Comparison of ENCODE assay signal across 8 cellular contexts in genomic region chr16:17578921-17579876, GRCh38.
A peak's percentile ranks its signal among the peaks of the same experiment; 100 is the strongest.
DNase-seq lines count a peak whose midpoint lies in the region; ATAC-seq and TF ChIP-seq lines count a peak whose summit lies in the region.

No MANE protein-coding gene starts in this region.

- TF ChIP-seq CTCF in A673 (conservative IDR thresholded peaks at IDR 0.05; ENCODE audit: low read depth, low read length) (peak; percentile 79), GM13976 (IDR thresholded peaks at IDR 0.05; ENCODE audit: borderline replicate concordance, control extremely low read depth, extremely low read depth, insufficient read depth, missing control alignments) (peak; percentile 91)

- H3K27me3 Mint-ChIP-seq in memory B cell, result peaks cover 1% of the 10 kb centered on the region

- no peak overlapping the region for H3K4me3 ChIP-seq in A673 (ENCODE audit: low read depth, low read length, poor library complexity, severe bottlenecking)

- intact Hi-C loops in A673 (cut with micrococcal nuclease; ENCODE audit: unreplicated experiment), result no loop called here

- H3K9me3 ChIP-seq in A673 (ENCODE audit: low read depth, low read length, poor library complexity, severe bottlenecking), result no peaks in the 10 kb centered on the region

- CTCF ChIA-PET in A673 (lab: Charles Lee), result interaction anchor here (0.5 to 0.9 kb wide), 5 partner anchors 18 to 983 kb away, joined by 3 to 5 read pairs (median 3); no protein-coding TSS in a partner anchor

- H3K9me3 Mint-ChIP-seq in memory B cell, result peaks cover 6% of the 10 kb centered on the region

- POLR2A ChIA-PET in A673 (lab: Charles Lee; ENCODE audit: low non-redundant PET), result no interaction called here

- H3K36me3 ChIP-seq in A673 (ENCODE audit: insufficient read depth, low read length, poor library complexity, severe bottlenecking), result no peaks in the 10 kb centered on the region

- H3K27me3 ChIP-seq in A673 (replicated peaks; ENCODE audit: insufficient read depth, low read depth, low read length, poor library complexity), result no peaks in the 10 kb centered on the region

- H3K36me3 Mint-ChIP-seq in memory B cell, result peaks cover 4% of the 10 kb centered on the region

- ATAC-seq in memory B cell (ENCODE audit: low read depth), result peak; percentile 66
- ATAC-seq in HG02678 (IDR thresholded peaks at IDR 0.05; ENCODE audit: unreplicated experiment), result no peak

- H3K27ac ChIP-seq in A673 (ENCODE audit: low read depth, low read length, poor library complexity, severe bottlenecking), result no peak overlapping the region

- H3K4me1 Mint-ChIP-seq in memory B cell, result peaks cover 3% of the 10 kb centered on the region

- no peak overlapping the region for H3K4me3 Mint-ChIP-seq in memory B cell

- H3K27ac Mint-ChIP-seq in memory B cell, result no peak overlapping the region

- BruUV-seq in A673 (replicated peaks; lab: Mats Ljungman, UMichigan), result no TSS peak

- no peaks in the 10 kb centered on the region for H3K4me1 ChIP-seq in A673 (ENCODE audit: insufficient read depth, low read length, poor library complexity, severe bottlenecking)

- peak; percentile 56 for DNase-seq in A673 (ENCODE audit: low spot score)
- peak; percentile 55 for DNase-seq in GM13976 (ENCODE audit: low spot score)
- peak; percentile 53 for DNase-seq in NCI-H2227 treated with DMSO at 0.1 percent for 48 hours (lab: John Stamatoyannopoulos, UW)
- peak; percentile 45 for DNase-seq in activated CD4-positive, alpha-beta T cell treated with anti-CD3 and anti-CD28 coated beads, Interleukin-2, amount 50 U/mL, for 1 hour
- DNase-seq in effector CD8-positive, alpha-beta T cell (lab: John Stamatoyannopoulos, UW), result peak; percentile 12
- peak; percentile 65 to 67 for DNase-seq in memory B cell (ENCODE audit: low spot score in 2 of 2)
- DNase-seq in stimulated activated CD8-positive, alpha-beta memory T cell treated with anti-CD3 and anti-CD28 coated beads, Interleukin-4, amount 100 ng/mL, for 48 hours, result peak; percentile 75

- in situ Hi-C loops in GM13976 (cut with MboI; ENCODE audit: low sequenced_read_pairs, unreplicated experiment), result loop anchor here (10.0 kb wide), 1 partner anchor 94 kb away; no protein-coding TSS in a partner anchor

Comparison
In these comparisons a context has a peak if more than half of its experiments do, and no peak if none do; other contexts are left out.
1. DNase-seq: peak in every context shown above with its lines; median percentile 75 in stimulated activated CD8-positive, alpha-beta memory T cell treated with anti-CD3 and anti-CD28 coated beads, Interleukin-4, amount 100 ng/mL, for 48 hours; 66 in memory B cell; 56 in A673; 55 in GM13976; 53 in NCI-H2227 treated with DMSO at 0.1 percent for 48 hours; 45 in activated CD4-positive, alpha-beta T cell treated with anti-CD3 and anti-CD28 coated beads, Interleukin-2, amount 50 U/mL, for 1 hour; 12 in effector CD8-positive, alpha-beta T cell.